8 cellular contexts compared by ENCODE assay signal in the genomic region with DNA sequence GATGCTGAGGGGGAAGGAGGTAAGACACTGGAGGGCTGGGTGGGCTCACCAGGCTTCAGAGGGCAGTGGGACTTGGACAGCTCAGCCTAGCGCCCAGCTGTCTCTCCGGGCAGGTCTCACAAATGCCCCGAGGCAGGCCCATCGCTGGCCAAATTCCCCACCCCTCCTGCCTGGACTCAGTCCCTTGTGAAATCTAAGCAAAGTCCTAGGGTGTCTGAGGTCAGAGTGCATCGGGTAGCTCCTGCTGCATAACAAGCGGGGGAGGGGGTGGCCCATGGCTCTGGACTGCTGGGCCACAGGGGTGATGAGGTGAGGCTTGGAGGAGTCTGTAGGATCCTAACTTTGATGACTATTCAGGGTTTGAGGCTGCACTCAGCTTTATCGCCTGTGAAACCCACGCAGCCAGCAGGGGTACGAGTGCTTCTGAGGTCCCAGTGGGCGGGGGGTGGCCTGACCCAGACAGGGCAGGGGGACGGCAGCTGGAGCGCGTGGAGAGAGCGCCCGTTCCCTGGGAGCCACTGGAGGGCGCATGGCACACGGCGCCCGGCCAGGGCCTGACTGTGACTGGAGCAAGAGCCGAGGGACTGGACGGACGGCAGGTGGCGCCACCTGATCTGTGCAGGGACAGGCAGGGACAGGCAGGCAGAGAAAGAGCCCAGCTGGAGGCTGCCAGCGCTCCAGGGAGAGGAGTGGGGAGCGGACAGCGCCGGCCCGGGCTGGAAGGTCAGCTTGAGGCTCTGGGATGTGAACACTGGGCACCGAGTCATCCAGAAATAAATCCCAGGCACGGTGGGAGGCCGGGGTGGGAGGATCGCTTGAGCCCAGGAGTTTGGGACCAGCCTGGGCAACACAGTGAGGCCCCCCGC. TPM values are rescaled to one million over a fixed set of nuclear protein-coding genes. Genes with fewer than 3 reads are reported as not detected.
DNase-seq lines count a peak whose midpoint lies in the region; ATAC-seq, FAIRE-seq and TF ChIP-seq lines count a peak whose summit lies in the region.

No MANE protein-coding gene starts in this region.

- no peak overlapping the region for H3K27ac ChIP-seq in neural cell (ENCODE audit: low read length)

- H3K27ac Mint-ChIP-seq in stimulated activated naive CD8-positive, alpha-beta T cell treated with anti-CD3 and anti-CD28 coated beads, Interleukin-15, amount 100 ng/mL, for 72 hours = peak overlapping the region in 1 of 2 donors; percentile 12

- H3F3A ChIP-seq in neural cell (ENCODE audit: insufficient read depth, low read length, poor library complexity, severe bottlenecking) = no peaks in the 10 kb centered on the region

- peak; percentile 97 for DNase-seq in H7
- DNase-seq in M059J (ENCODE audit: low read depth) = peak; percentile 92
- DNase-seq in RCC 7860 (ENCODE audit: low spot score) = peak; percentile 81
- peak; percentile 95 to 97 for DNase-seq in activated T-cell treated with anti-CD3 and anti-CD28 coated beads, Interleukin-2, amount 50 U/mL, for 48 hours
- DNase-seq in fibroblast of gingiva (ENCODE audit: low read depth) = peak; percentile 93
- peak; percentile 89 to 92 for DNase-seq in stimulated activated naive CD8-positive, alpha-beta T cell treated with anti-CD3 and anti-CD28 coated beads, Interleukin-15, amount 100 ng/mL, for 72 hours

- H3K9me3 ChIP-seq in neural cell (ENCODE audit: low read length) = no peaks in the 10 kb centered on the region

- TF ChIP-seq RAD21 in neural cell (conservative IDR thresholded peaks at IDR 0.05) = peak; percentile 95

- H3K4me3 Mint-ChIP-seq in stimulated activated naive CD8-positive, alpha-beta T cell treated with anti-CD3 and anti-CD28 coated beads, Interleukin-15, amount 100 ng/mL, for 72 hours = peak overlapping the region in 1 of 2 donors; percentile 24

- H4K20me1 ChIP-seq in neural cell (ENCODE audit: insufficient read depth) = no peaks in the 10 kb centered on the region

- peak overlapping the region; percentile 12 for H3K9ac ChIP-seq in neural cell (ENCODE audit: low read length)

- no peaks in the 10 kb centered on the region for H3K27me3 ChIP-seq in H7 (ENCODE audit: control insufficient read depth, insufficient read depth, low read length)
- no peaks in the 10 kb centered on the region for H3K27me3 ChIP-seq in neural cell (ENCODE audit: insufficient read depth, low read depth, low read length)

- TF ChIP-seq CTCF in neural cell (IDR thresholded peaks at IDR 0.05; ENCODE audit: poor library complexity, severe bottlenecking) = peak; percentile 99

- no peaks in the 10 kb centered on the region for H3K79me2 ChIP-seq in neural cell (replicated peaks; ENCODE audit: insufficient read depth, low read length)

- no peak overlapping the region for H3K4me3 ChIP-seq in H7 (ENCODE audit: insufficient read depth, low read depth, low read length)
- H3K4me3 ChIP-seq in neural cell (ENCODE audit: low read length) = no peak overlapping the region

- H3K9me2 ChIP-seq in neural cell (ENCODE audit: insufficient read depth, low read length) = no peaks in the 10 kb centered on the region

- no peaks in the 10 kb centered on the region for H3K9me3 Mint-ChIP-seq in stimulated activated naive CD8-positive, alpha-beta T cell treated with anti-CD3 and anti-CD28 coated beads, Interleukin-15, amount 100 ng/mL, for 72 hours

- H2AFZ ChIP-seq in neural cell (ENCODE audit: low read depth, low read length) = no peak overlapping the region

- H3K36me3 ChIP-seq in H7 (replicated peaks; ENCODE audit: control insufficient read depth, insufficient read depth, low read length) (no peaks in the 10 kb centered on the region), neural cell (ENCODE audit: insufficient read depth, low read length) (no peaks in the 10 kb centered on the region)

- peaks cover 8% of the 10 kb centered on the region for H3K4me1 Mint-ChIP-seq in stimulated activated naive CD8-positive, alpha-beta T cell treated with anti-CD3 and anti-CD28 coated beads, Interleukin-15, amount 100 ng/mL, for 72 hours

- FAIRE-seq in G401.6 (lab: Jason Lieb, UNC) (peak; percentile 92), RCC 7860 (lab: Jason Lieb, UNC) (peak; percentile 31)

- peak; percentile 96 for ATAC-seq in stimulated activated naive CD8-positive, alpha-beta T cell treated with anti-CD3 and anti-CD28 coated beads, Interleukin-15, amount 100 ng/mL, for 72 hours

- peaks cover 4% of the 10 kb centered on the region for H3K27me3 Mint-ChIP-seq in stimulated activated naive CD8-positive, alpha-beta T cell treated with anti-CD3 and anti-CD28 coated beads, Interleukin-15, amount 100 ng/mL, for 72 hours

- peak; percentile 33 for TF ChIP-seq EP300 in neural cell (conservative IDR thresholded peaks at IDR 0.05; ENCODE audit: poor library complexity, severe bottlenecking)

- H3K4me2 ChIP-seq in neural cell (ENCODE audit: low read length) = no peak overlapping the region

TF ChIP-seq in neural cell, 6 proteins besides CTCF, POLR2A, EP300 and RAD21:
- TF ChIP-seq SMC3 (conservative IDR thresholded peaks at IDR 0.05; ENCODE audit: poor library complexity) (peak; percentile 97), POLR2AphosphoS5 (IDR thresholded peaks at IDR 0.05) (peak; percentile 51)
- TF ChIP-seq, protein P1, sequence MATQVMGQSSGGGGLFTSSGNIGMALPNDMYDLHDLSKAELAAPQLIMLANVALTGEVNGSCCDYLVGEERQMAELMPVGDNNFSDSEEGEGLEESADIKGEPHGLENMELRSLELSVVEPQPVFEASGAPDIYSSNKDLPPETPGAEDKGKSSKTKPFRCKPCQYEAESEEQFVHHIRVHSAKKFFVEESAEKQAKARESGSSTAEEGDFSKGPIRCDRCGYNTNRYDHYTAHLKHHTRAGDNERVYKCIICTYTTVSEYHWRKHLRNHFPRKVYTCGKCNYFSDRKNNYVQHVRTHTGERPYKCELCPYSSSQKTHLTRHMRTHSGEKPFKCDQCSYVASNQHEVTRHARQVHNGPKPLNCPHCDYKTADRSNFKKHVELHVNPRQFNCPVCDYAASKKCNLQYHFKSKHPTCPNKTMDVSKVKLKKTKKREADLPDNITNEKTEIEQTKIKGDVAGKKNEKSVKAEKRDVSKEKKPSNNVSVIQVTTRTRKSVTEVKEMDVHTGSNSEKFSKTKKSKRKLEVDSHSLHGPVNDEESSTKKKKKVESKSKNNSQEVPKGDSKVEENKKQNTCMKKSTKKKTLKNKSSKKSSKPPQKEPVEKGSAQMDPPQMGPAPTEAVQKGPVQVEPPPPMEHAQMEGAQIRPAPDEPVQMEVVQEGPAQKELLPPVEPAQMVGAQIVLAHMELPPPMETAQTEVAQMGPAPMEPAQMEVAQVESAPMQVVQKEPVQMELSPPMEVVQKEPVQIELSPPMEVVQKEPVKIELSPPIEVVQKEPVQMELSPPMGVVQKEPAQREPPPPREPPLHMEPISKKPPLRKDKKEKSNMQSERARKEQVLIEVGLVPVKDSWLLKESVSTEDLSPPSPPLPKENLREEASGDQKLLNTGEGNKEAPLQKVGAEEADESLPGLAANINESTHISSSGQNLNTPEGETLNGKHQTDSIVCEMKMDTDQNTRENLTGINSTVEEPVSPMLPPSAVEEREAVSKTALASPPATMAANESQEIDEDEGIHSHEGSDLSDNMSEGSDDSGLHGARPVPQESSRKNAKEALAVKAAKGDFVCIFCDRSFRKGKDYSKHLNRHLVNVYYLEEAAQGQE (IDR thresholded peaks at IDR 0.05; ENCODE audit: borderline replicate concordance) = no peak

RNA-seq across cellular contexts. Expression of a gene that starts 10.0 kb away (rescaled TPM):
- not detected in 2 replicates for total RNA-seq in H7 (2014; rRNA removed; shearing (Covaris generic))
- not detected in 2 replicates for total RNA-seq in M059J (2014; rRNA removed; shearing (Covaris generic))
- not detected in 2 replicates for polyA plus RNA-seq in neural cell
- polyA minus RNA-seq in neural cell = not detected in 2 replicates

RNA-seq across cellular contexts. Expression of a gene that starts 17.6 kb away (rescaled TPM):
- total RNA-seq in H7 (2014; rRNA removed; shearing (Covaris generic)) = 8.4 and 12.9 TPM in 2 replicates
- total RNA-seq in M059J (2014; rRNA removed; shearing (Covaris generic)) = 7.7 and 10.2 TPM in 2 replicates
- 16.0 and 25.9 TPM in 2 replicates for polyA plus RNA-seq in neural cell
- polyA minus RNA-seq in neural cell = 18.6 and 21.9 TPM in 2 replicates

RNA-seq across cellular contexts. Expression of a gene that starts 38.5 kb away (rescaled TPM):
- 4.9 and 5.0 TPM in 2 replicates for total RNA-seq in H7 (2014; rRNA removed; shearing (Covaris generic))
- 0.37 and 0.84 TPM in 2 replicates for total RNA-seq in M059J (2014; rRNA removed; shearing (Covaris generic))
- 76.8 and 96.1 TPM in 2 replicates for polyA plus RNA-seq in neural cell
- polyA minus RNA-seq in neural cell = 65.8 and 72.1 TPM in 2 replicates

RNA-seq across cellular contexts. Expression of a gene that starts 51.4 kb away (rescaled TPM):
- total RNA-seq in H7 (2014; rRNA removed; shearing (Covaris generic)) = 0.07 and 0.87 TPM in 2 replicates
- 1.8 and 4.9 TPM in 2 replicates for total RNA-seq in M059J (2014; rRNA removed; shearing (Covaris generic))
- not detected in 2 replicates for polyA plus RNA-seq in neural cell
- polyA minus RNA-seq in neural cell = 0.97 TPM in 1 of 2 replicates, not detected in the other
